Comparison of ENCODE assay signal across 16 cellular contexts in genomic region chr2:8238521-8239230, GRCh38.
DNase-seq lines count a peak whose midpoint lies in the region; ATAC-seq, FAIRE-seq and TF ChIP-seq lines count a peak whose summit lies in the region.
"Had no signal": no experiment of that assay in that cellular context is flagged by ENCODE, and none has a peak within 500 bp of the region (broad histone marks: within the 10 kb centered on the region; RNA-seq: fewer than 3 reads in every experiment).

No MANE protein-coding gene starts in this region.

- ATAC-seq in K562 (no peak), HepG2 (no peak), GM21360 (IDR thresholded peaks at IDR 0.05; ENCODE audit: unreplicated experiment) (no peak), HG03378 (IDR thresholded peaks at IDR 0.05; ENCODE audit: unreplicated experiment) (no peak)
- ATAC-seq: T-cell had no signal

- H3K4me2 ChIP-seq in BLaER1 treated with 17β-estradiol and CSF1 and Interleukin-3, amounts not matched to agents 10 nM and 100 nM, result peak overlapping the region; percentile 72 to 92 (median 86)
- H3K4me2 ChIP-seq in K562 (ENCODE audit: insufficient read depth, low read length) (no peak overlapping the region), HepG2 (ENCODE audit: low read depth, low read length) (no peak overlapping the region)

- 86% methylated on average over 7 of the region's 8 CpGs for WGBS in HUES64
- WGBS in K562 (ENCODE audit: insufficient coverage, low coverage, missing lambda C conversion rate), result 0% methylated on average over 8 of the region's 8 CpGs
- WGBS in HepG2 (ENCODE audit: low lambda C conversion rate), result 17% methylated on average over 8 of the region's 8 CpGs

- no peaks in the 10 kb centered on the region for H3K9me1 ChIP-seq in K562 (ENCODE audit: control insufficient read depth, insufficient read depth, low read length)

- H3K27ac ChIP-seq in BLaER1 treated with 17β-estradiol and CSF1 and Interleukin-3, amounts not matched to agents 10 nM and 100 nM, result peak overlapping the region in 10 of 11 experiments; percentile 51 to 97 (median 93); a peak in 20 of 22 replicates
- peak overlapping the region; percentile 36; the same call in 1 of the 2 replicates for H3K27ac ChIP-seq in HUES64 (ENCODE audit: low read depth, low read length)
- no peak overlapping the region for H3K27ac ChIP-seq in K562 (ENCODE audit: extremely low read depth, low read depth, low read length)
- no peak overlapping the region for H3K27ac ChIP-seq in HepG2 (ENCODE audit: extremely low read length, insufficient read depth, low read length)
- no peak overlapping the region for H3K27ac ChIP-seq in breast epithelium

- TF ChIP-seq CTCF in K562 (IDR thresholded peaks at IDR 0.05 in 2 of 3, conservative IDR thresholded peaks at IDR 0.05 in 1 of 3; ENCODE audit: insufficient read depth in 2 of 3, low read depth in 1 of 3, low read length in 3 of 3), result no peak
- TF ChIP-seq CTCF in HepG2 (CRISPR knock-in tag; IDR thresholded peaks at IDR 0.05), result no peak
- no peak for TF ChIP-seq CTCF in breast epithelium (IDR thresholded peaks at IDR 0.05)

- peak overlapping the region in 9 of 11 experiments; percentile 48 to 84 (median 74); a peak in 18 of 22 replicates for H3K9ac ChIP-seq in BLaER1 treated with 17β-estradiol and CSF1 and Interleukin-3, amounts not matched to agents 10 nM and 100 nM
- H3K9ac ChIP-seq in HUES64 (ENCODE audit: low read depth, low read length) (no peak overlapping the region), K562 (ENCODE audit: insufficient read depth in 1 of 2, low read depth in 2 of 2, low read length in 2 of 2) (no peak overlapping the region), HepG2 (ENCODE audit: insufficient read depth, low read depth, low read length) (no peak overlapping the region)

- FAIRE-seq in K562 (lab: Jason Lieb, UNC) (no peak), HepG2 (lab: Jason Lieb, UNC) (no peak)

- BruUV-seq in K562 (replicated peaks; lab: Mats Ljungman, UMichigan) (no TSS peak), HepG2 (replicated peaks; lab: Mats Ljungman, UMichigan) (no TSS peak)

- POLR2A ChIA-PET in K562 (lab: Yijun Ruan, JAX), result interaction anchor here (0.7 kb wide), 1 partner anchor 233 kb away, joined by 3 read pairs; no protein-coding TSS in a partner anchor
- POLR2A ChIA-PET in HepG2 (lab: Yijun Ruan, JAX), result no interaction called here

- no peak for TF ChIP-seq RAD21 in K562 (CRISPR knock-in tag; conservative IDR thresholded peaks at IDR 0.05 in 1 of 2, IDR thresholded peaks at IDR 0.05 in 1 of 2)
- no peak for TF ChIP-seq RAD21 in HepG2 (CRISPR knock-in tag; IDR thresholded peaks at IDR 0.05)

- H4K20me1 ChIP-seq in BLaER1 treated with 17β-estradiol and CSF1 and Interleukin-3, amounts not matched to agents 10 nM and 100 nM, result no peaks in the 10 kb centered on the region
- H4K20me1 ChIP-seq in K562 (replicated peaks; ENCODE audit: control insufficient read depth, insufficient read depth, low read length) (no peaks in the 10 kb centered on the region), HepG2 (ENCODE audit: insufficient read depth, low read length) (no peaks in the 10 kb centered on the region)

- H2AFZ ChIP-seq in K562 (ENCODE audit: low read depth, low read length), result no peak overlapping the region
- H2AFZ ChIP-seq in HepG2 (ENCODE audit: low read length), result no peak overlapping the region

- H3K79me2 ChIP-seq in K562 (ENCODE audit: control insufficient read depth, insufficient read depth, low read length), result no peaks in the 10 kb centered on the region
- no peaks in the 10 kb centered on the region for H3K79me2 ChIP-seq in HepG2 (ENCODE audit: insufficient read depth, low read length)

- CTCF ChIA-PET in K562 (lab: Yijun Ruan, JAX; ENCODE audit: low intra/inter-chr PET ratio), result interaction anchor here (0.6 kb wide), 1 partner anchor 74 kb away, joined by 3 read pairs; no protein-coding TSS in a partner anchor
- CTCF ChIA-PET in HepG2 (lab: Yijun Ruan, JAX; ENCODE audit: low intra/inter-chr PET ratio, low total read pairs), result no interaction called here

- intact Hi-C loops in K562 (cut with micrococcal nuclease) (no loop called here), HepG2 (cut with micrococcal nuclease; ENCODE audit: unreplicated experiment) (no loop called here), breast epithelium (cut with DNase I; ENCODE audit: low total_unique reads) (loop anchor here (1.0 kb wide), 1 partner anchor 11 kb away; no protein-coding TSS in a partner anchor)

- DNase-seq in K562 (ENCODE audit: extremely low read depth in 1 of 4, low spot score in 3 of 4) (no peak), HepG2 (ENCODE audit: low spot score) (no peak), breast epithelium (ENCODE audit: low spot score in 2 of 2) (no peak), NCI-H82 (lab: John Stamatoyannopoulos, UW) (no peak)
- DNase-seq: activated CD8-positive, alpha-beta memory T cell treated with anti-CD3 and anti-CD28 coated beads, Interleukin-2, amount 50 U/mL, for 4 hours; DMS153; effector CD8-positive, alpha-beta T cell; hippocampal formation; left colon; NCI-H774; RPMI8226; T-cell had no signal

- TF ChIP-seq EP300 in K562 (IDR thresholded peaks at IDR 0.05; ENCODE audit: low read length) (no peak), HepG2 (IDR thresholded peaks at IDR 0.05; ENCODE audit: low read depth in 2 of 2, low read length in 2 of 2) (no peak), HepG2 (CRISPR knock-in tag; IDR thresholded peaks at IDR 0.05; ENCODE audit: borderline replicate concordance) (no peak)

- no peaks in the 10 kb centered on the region for H3K27me3 ChIP-seq in BLaER1 treated with 17β-estradiol and CSF1 and Interleukin-3, amounts not matched to agents 10 nM and 100 nM
- H3K27me3 ChIP-seq in HUES64 (ENCODE audit: insufficient read depth, low read length), result no peaks in the 10 kb centered on the region
- peaks cover 2 to 12% of the 10 kb centered on the region in 2 experiments; a peak in 3 of 5 replicates for H3K27me3 ChIP-seq in K562 (ENCODE audit: control insufficient read depth in 2 of 2, insufficient read depth in 2 of 2, low read length in 2 of 2)
- peaks cover 0 to 26% of the 10 kb centered on the region in 2 experiments; a peak in 2 of 5 replicates for H3K27me3 ChIP-seq in HepG2 (ENCODE audit: control insufficient read depth in 1 of 2, insufficient read depth in 2 of 2, low read length in 2 of 2)
- no peaks in the 10 kb centered on the region for H3K27me3 ChIP-seq in breast epithelium

- H3K4me3 ChIP-seq in BLaER1 treated with 17β-estradiol and CSF1 and Interleukin-3, amounts not matched to agents 10 nM and 100 nM, result no peak overlapping the region
- H3K4me3 ChIP-seq in HUES64 (ENCODE audit: low read length), result no peak overlapping the region
- H3K4me3 ChIP-seq in K562, result no peak overlapping the region
- H3K4me3 ChIP-seq in HepG2 (replicated peaks in 1 of 3; ENCODE audit: insufficient read depth in 1 of 3, low read depth in 2 of 3, low read length in 3 of 3), result no peak overlapping the region
- H3K4me3 ChIP-seq in breast epithelium, result no peak overlapping the region

- in situ Hi-C loops in K562 (cut with MboI), result no loop called here
- in situ Hi-C loops in HepG2 (cut with HindIII; ENCODE audit: extremely low pct_ligation_motif_present, low pct_unique_long_range_greater_than_20kb), result no loop called here

- peaks cover 73 to 84% (median 81%) of the 10 kb centered on the region in 10 experiments for H3K4me1 ChIP-seq in BLaER1 treated with 17β-estradiol and CSF1 and Interleukin-3, amounts not matched to agents 10 nM and 100 nM
- peaks cover 15% of the 10 kb centered on the region for H3K4me1 ChIP-seq in HUES64 (ENCODE audit: insufficient read depth, low read length)
- H3K4me1 ChIP-seq in K562 (replicated peaks in 1 of 2; ENCODE audit: control insufficient read depth in 2 of 2, insufficient read depth in 2 of 2, low read length in 2 of 2), result no peaks in the 10 kb centered on the region
- peaks cover 8% of the 10 kb centered on the region for H3K4me1 ChIP-seq in HepG2 (ENCODE audit: insufficient read depth, low read length)
- no peaks in the 10 kb centered on the region for H3K4me1 ChIP-seq in breast epithelium

- peaks cover 8 to 12% (median 11%) of the 10 kb centered on the region in 11 experiments for H3K9me3 ChIP-seq in BLaER1 treated with 17β-estradiol and CSF1 and Interleukin-3, amounts not matched to agents 10 nM and 100 nM (replicated peaks in 1 of 11)
- H3K9me3 ChIP-seq in HUES64 (ENCODE audit: insufficient read depth, low read depth, low read length) (peaks cover 3% of the 10 kb centered on the region; the same call in 1 of the 2 replicates), K562 (replicated peaks; ENCODE audit: control insufficient read depth, insufficient read depth, low read depth, low read length) (no peaks in the 10 kb centered on the region), HepG2 (ENCODE audit: low read length) (peaks cover 5% of the 10 kb centered on the region), breast epithelium (peaks cover 1 to 2% of the 10 kb centered on the region in 2 donors)

- TF ChIP-seq POLR2A in K562 (conservative IDR thresholded peaks at IDR 0.05), result no peak
- TF ChIP-seq POLR2A in HepG2 (IDR thresholded peaks at IDR 0.05; ENCODE audit: insufficient read depth in 1 of 2, low read depth in 2 of 2, low read length in 2 of 2), result no peak
- no peak for TF ChIP-seq POLR2A in breast epithelium (IDR thresholded peaks at IDR 0.05)

- H3K36me3 ChIP-seq in BLaER1 treated with 17β-estradiol and CSF1 and Interleukin-3, amounts not matched to agents 10 nM and 100 nM, result peaks cover 0 to 11% (median 4%) of the 10 kb centered on the region in 11 experiments; a peak in 5 of 22 replicates
- H3K36me3 ChIP-seq in HUES64 (ENCODE audit: insufficient read depth, low read length) (no peaks in the 10 kb centered on the region), K562 (ENCODE audit: control insufficient read depth, insufficient read depth, low read length) (no peaks in the 10 kb centered on the region), HepG2 (replicated peaks in 1 of 2; ENCODE audit: control insufficient read depth in 1 of 2, insufficient read depth in 2 of 2, low read length in 2 of 2) (no peaks in the 10 kb centered on the region), breast epithelium (no peaks in the 10 kb centered on the region)

TF ChIP-seq in K562, 482 proteins besides CTCF, POLR2A, EP300 and RAD21 (continues in another document):
- no peak for TF ChIP-seq USF2 (CRISPR knock-in tag; IDR thresholded peaks at IDR 0.05)

TF ChIP-seq in HepG2, 621 proteins besides CTCF, POLR2A, EP300 and RAD21:
- peak; percentile 95 for TF ChIP-seq MAFF (IDR thresholded peaks at IDR 0.05; ENCODE audit: low read depth, low read length)
- peak; percentile 94 to 95 for TF ChIP-seq MAFK (conservative IDR thresholded peaks at IDR 0.05 in 1 of 2, IDR thresholded peaks at IDR 0.05 in 1 of 2; ENCODE audit: low read length in 2 of 2)
- peak; percentile 85; the same call in 1 of the 2 replicates for TF ChIP-seq CBX2 (IDR thresholded peaks at IDR 0.05; ENCODE audit: low read depth, low read length)
- TF ChIP-seq CBX2 (CRISPR knock-in tag; IDR thresholded peaks at IDR 0.05; ENCODE audit: low read depth), result no peak
- no peak for TF ChIP-seq RELA (CRISPR knock-in tag; IDR thresholded peaks at IDR 0.05)

Comparison
In these comparisons a context has a peak if more than half of its experiments do, and no peak if none do; other contexts are left out.
1. H3K27ac ChIP-seq: peak in BLaER1 treated with 17β-estradiol and CSF1 and Interleukin-3, amounts not matched to agents 10 nM and 100 nM (10 of 11) and HUES64 (single experiment); none in K562 (single experiment), HepG2 (single experiment) and breast epithelium (0 of 2).
2. H3K4me2 ChIP-seq: peak in BLaER1 treated with 17β-estradiol and CSF1 and Interleukin-3, amounts not matched to agents 10 nM and 100 nM (11 of 11); none in K562 (single experiment) and HepG2 (single experiment).
3. H3K9ac ChIP-seq: peak in BLaER1 treated with 17β-estradiol and CSF1 and Interleukin-3, amounts not matched to agents 10 nM and 100 nM (9 of 11); none in HUES64 (single experiment), K562 (0 of 2) and HepG2 (single experiment).